8 cellular contexts compared by ENCODE assay signal in the genomic region with DNA sequence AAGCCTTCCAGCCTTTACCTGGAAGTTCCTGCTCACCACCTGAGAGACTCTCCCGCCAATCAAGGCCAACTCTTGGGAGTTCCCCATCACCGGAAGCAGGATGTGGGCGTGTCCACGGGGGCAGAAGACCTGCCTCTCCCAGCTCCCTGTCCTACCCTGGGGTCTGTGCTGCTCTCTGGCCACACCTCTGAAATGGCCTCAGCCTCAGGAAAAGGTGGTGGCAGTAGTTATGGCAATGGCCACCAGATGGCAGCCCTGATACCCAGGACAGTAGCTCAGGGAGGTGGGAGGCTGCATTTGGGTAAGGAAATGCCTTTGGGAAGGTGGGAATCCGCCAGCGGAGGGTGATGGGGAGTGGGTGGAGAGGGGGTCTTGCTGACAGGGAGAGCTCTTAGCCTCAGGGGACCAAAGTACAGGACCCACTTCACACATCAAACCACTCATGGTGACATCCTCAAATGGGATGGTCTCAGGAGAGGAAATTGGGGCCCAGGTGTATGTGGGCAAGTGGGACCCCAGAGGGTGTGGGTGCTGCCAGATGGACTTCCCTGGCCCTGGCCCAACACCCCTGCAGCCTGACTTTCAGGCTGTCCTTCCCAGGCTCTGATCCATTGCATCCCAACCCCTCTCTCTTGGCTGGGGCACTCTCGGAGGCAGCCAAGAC. TPM values are rescaled to one million over a fixed set of nuclear protein-coding genes. Genes with fewer than 3 reads are reported as not detected.
DNase-seq lines count a peak whose midpoint lies in the region; ATAC-seq, FAIRE-seq and TF ChIP-seq lines count a peak whose summit lies in the region.

No MANE protein-coding gene starts in this region.

- H3K27me3 Mint-ChIP-seq in osteocyte (ENCODE audit: unreplicated experiment) = peaks cover 27% of the 10 kb centered on the region

- DNase-seq in AG09319 (ENCODE audit: extremely low read depth, low read depth) = no peak
- peak; percentile 77 for DNase-seq in HT1080 (ENCODE audit: low read depth)
- peak; percentile 66 for DNase-seq in RCC 7860 (ENCODE audit: low spot score)
- DNase-seq in activated T-helper 1 cell treated with Interleukin-2 at 50 U/mL for 16 hours (ENCODE audit: low read depth) = peak; percentile 34
- DNase-seq in fibroblast of villous mesenchyme (ENCODE audit: low read depth) = peak; percentile 38
- DNase-seq in osteocyte (ENCODE audit: extremely low spot score, unreplicated experiment) = peak; percentile 90
- DNase-seq in tibial nerve (ENCODE audit: low spot score in 2 of 2) = peak; percentile 35 to 68

- peaks cover 12% of the 10 kb centered on the region for H3K4me1 Mint-ChIP-seq in osteocyte (ENCODE audit: unreplicated experiment)

- TF ChIP-seq CTCF in AG09319 (IDR thresholded peaks at IDR 0.05; ENCODE audit: low read depth, low read length) = peak; percentile 93
- peak; percentile 87 for TF ChIP-seq CTCF in fibroblast of villous mesenchyme (IDR thresholded peaks at IDR 0.05; ENCODE audit: insufficient read depth, low read depth, low read length)
- TF ChIP-seq CTCF in osteocyte (IDR thresholded peaks at IDR 0.05) = peak; percentile 88
- TF ChIP-seq CTCF in tibial nerve (IDR thresholded peaks at IDR 0.05) = peak; percentile 66 to 76 (median 70)

- no peak overlapping the region for H3K27ac Mint-ChIP-seq in osteocyte (ENCODE audit: unreplicated experiment)

- H3K4me1 ChIP-seq in tibial nerve = no peaks in the 10 kb centered on the region

- H3K27me3 ChIP-seq in tibial nerve = peaks cover 0 to 85% of the 10 kb centered on the region in 2 donors

- H3K9me3 Mint-ChIP-seq in osteocyte (ENCODE audit: unreplicated experiment) = no peaks in the 10 kb centered on the region

- peak; percentile 7 for FAIRE-seq in RCC 7860 (lab: Jason Lieb, UNC)

- 18 to 26% methylated on average over 3 to 7 of the region's 7 CpGs for WGBS in tibial nerve, 2 donors

- H3K36me3 Mint-ChIP-seq in osteocyte (ENCODE audit: unreplicated experiment) = no peaks in the 10 kb centered on the region

- no peak overlapping the region for H3K27ac ChIP-seq in tibial nerve

- H3K4me3 ChIP-seq in fibroblast of villous mesenchyme (ENCODE audit: low read depth, low read length) = no peak overlapping the region
- no peak overlapping the region for H3K4me3 ChIP-seq in tibial nerve

- H3K36me3 ChIP-seq in tibial nerve = no peaks in the 10 kb centered on the region

- no peak for TF ChIP-seq EP300 in tibial nerve (IDR thresholded peaks at IDR 0.05)

- no peak overlapping the region for H3K4me3 Mint-ChIP-seq in osteocyte (ENCODE audit: unreplicated experiment)

- peaks cover 0 to 9% (median 0%) of the 10 kb centered on the region in 4 donors for H3K9me3 ChIP-seq in tibial nerve

- no peak for TF ChIP-seq POLR2A in tibial nerve (IDR thresholded peaks at IDR 0.05)

- ATAC-seq in GM18873 (IDR thresholded peaks at IDR 0.05; ENCODE audit: low FRiP score, unreplicated experiment) = peak; percentile 66

RNA-seq across cellular contexts. Expression of a gene that starts 33.9 kb away (rescaled TPM):
- total RNA-seq in HT1080 (2014; rRNA removed; shearing (Covaris generic)) = 13.4 and 14.0 TPM in 2 replicates
- 10.0 and 11.7 TPM in 2 replicates for polyA plus RNA-seq in HT1080 (2015; cell fraction: cytosol; rRNA removed)
- polyA plus RNA-seq in HT1080 (2015; cell fraction: nucleus; rRNA removed) = 12.7 and 13.5 TPM in 2 replicates
- 9.1 and 9.3 TPM in 2 replicates for total RNA-seq in fibroblast of villous mesenchyme
- 43.0 and 49.0 TPM in 2 replicates for total RNA-seq in osteocyte
- total RNA-seq in tibial nerve = 10 to 100 TPM in 1 of 4 donors, 1 to 10 TPM in 3; 4.0 to 13.5 (median 8.4) TPM

RNA-seq across cellular contexts. Expression of a gene that starts 35.4 kb away (rescaled TPM):
- total RNA-seq in HT1080 (2014; rRNA removed; shearing (Covaris generic)) = not detected in 2 replicates
- polyA plus RNA-seq in HT1080 (2015; cell fraction: cytosol; rRNA removed) = not detected in 2 replicates
- polyA plus RNA-seq in HT1080 (2015; cell fraction: nucleus; rRNA removed) = not detected in 2 replicates
- not detected in 2 replicates for total RNA-seq in fibroblast of villous mesenchyme
- total RNA-seq in osteocyte = not detected in 2 replicates
- not detected for total RNA-seq in tibial nerve
